Comparison of ENCODE assay signal across 17 cellular contexts in the genomic region with DNA sequence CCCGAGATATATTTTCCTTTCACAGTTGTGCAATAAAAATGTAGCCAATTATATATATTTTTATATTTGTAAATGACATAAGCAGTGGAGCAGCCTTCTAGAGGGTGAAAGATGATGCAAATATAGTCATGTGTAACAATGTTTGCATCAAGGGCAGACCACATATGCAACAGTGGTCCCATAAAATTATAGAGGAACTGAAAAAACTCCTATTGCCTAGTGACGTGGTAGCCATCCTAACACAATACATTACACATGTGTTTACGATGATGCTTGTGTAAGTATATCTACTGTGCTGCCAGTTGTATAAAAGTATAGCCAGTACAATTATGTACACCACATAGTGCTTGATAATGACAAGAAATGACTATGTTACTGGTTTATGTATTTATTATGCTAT.
"Had no signal": no experiment of that assay in that cellular context is flagged by ENCODE, and none has a peak within 500 bp of the region (broad histone marks: within the 10 kb centered on the region; RNA-seq: fewer than 3 reads in every experiment).

No MANE protein-coding gene starts in this region.

- H3K27me3 ChIP-seq: ascending aorta, dorsolateral prefrontal cortex, right atrium auricular region, tibial artery, vagina had no signal

- H3K27me3 Mint-ChIP-seq: activated CD8-positive, alpha-beta memory T cell treated with anti-CD3 and anti-CD28 coated beads, Interleukin-2, amount 10 ng/mL, durations not matched to agents 7 days and 5 days had no signal

- H3K27ac Mint-ChIP-seq: activated CD8-positive, alpha-beta memory T cell treated with anti-CD3 and anti-CD28 coated beads, Interleukin-2, amount 10 ng/mL, durations not matched to agents 7 days and 5 days; natural killer cell had no signal

- FAIRE-seq: bronchial epithelial cell had no signal

- H3K9me3 ChIP-seq: ascending aorta, right atrium auricular region, tibial artery, vagina had no signal

- ATAC-seq: activated CD8-positive, alpha-beta memory T cell treated with anti-CD3 and anti-CD28 coated beads, Interleukin-2, amount 10 ng/mL, durations not matched to agents 7 days and 5 days; natural killer cell had no signal

- DNase-seq: activated CD4-positive, alpha-beta T cell treated with anti-CD3 and anti-CD28 coated beads for 1 hour; activated CD4-positive, alpha-beta T cell treated with anti-CD3 and anti-CD28 coated beads, Interleukin-2, amount 50 U/mL, for 48 hours; activated CD8-positive, alpha-beta memory T cell treated with anti-CD3 and anti-CD28 coated beads, Interleukin-2, amount 10 ng/mL, durations not matched to agents 7 days and 5 days; activated naive CD4-positive, alpha-beta T cell; activated T-cell treated with anti-CD3 and anti-CD28 coated beads, Interleukin-2, amount 50 U/mL, for 48 hours; dorsolateral prefrontal cortex; hypothalamus; kidney glomerular epithelial cell; natural killer cell; stimulated activated CD4-positive, alpha-beta T cell treated with anti-CD3 and anti-CD28 coated beads, Interleukin-4, amount 100 ng/mL, for 4 hours; tibial artery had no signal

- H3K27ac ChIP-seq: ascending aorta, dorsolateral prefrontal cortex, right atrium auricular region, skin epidermis, tibial artery, vagina had no signal

- H3K4me3 Mint-ChIP-seq: activated CD8-positive, alpha-beta memory T cell treated with anti-CD3 and anti-CD28 coated beads, Interleukin-2, amount 10 ng/mL, durations not matched to agents 7 days and 5 days; natural killer cell had no signal

- H3K4me3 ChIP-seq: ascending aorta, dorsolateral prefrontal cortex, lung, right atrium auricular region, skin epidermis, tibial artery, vagina had no signal

- H3K36me3 ChIP-seq: ascending aorta, right atrium auricular region, tibial artery, vagina had no signal
